1 cellular context compared by ENCODE assay signal in genomic region chr10:71347587-71348395, GRCh38.
TF ChIP-seq lines count a peak whose summit lies in the region.

No MANE protein-coding gene starts in this region.

TF ChIP-seq in HepG2, 621 proteins besides CTCF, POLR2A, EP300 and RAD21 (continued from another document and continues in another):
- no peak for TF ChIP-seq GTF2F1 (IDR thresholded peaks at IDR 0.05; ENCODE audit: low read length)
- TF ChIP-seq NCOA1 (CRISPR knock-in tag; IDR thresholded peaks at IDR 0.05) = no peak
- peak; percentile 78 for TF ChIP-seq ZSCAN9 (CRISPR knock-in tag; IDR thresholded peaks at IDR 0.05; ENCODE audit: borderline replicate concordance)
- no peak; the same call in 1 of the 2 replicates for TF ChIP-seq ZNF510 (CRISPR knock-in tag; IDR thresholded peaks at IDR 0.05; ENCODE audit: low read depth)
- no peak for TF ChIP-seq CBFB (CRISPR knock-in tag; IDR thresholded peaks at IDR 0.05)
- no peak; the same call in 1 of the 2 replicates for TF ChIP-seq ZNF788 (CRISPR knock-in tag; IDR thresholded peaks at IDR 0.05; ENCODE audit: borderline replicate concordance)
- TF ChIP-seq FOXP1 (IDR thresholded peaks at IDR 0.05) = no peak
- TF ChIP-seq FOXP1 (CRISPR knock-in tag; IDR thresholded peaks at IDR 0.05) = peak; percentile 76
- TF ChIP-seq, protein P1, sequence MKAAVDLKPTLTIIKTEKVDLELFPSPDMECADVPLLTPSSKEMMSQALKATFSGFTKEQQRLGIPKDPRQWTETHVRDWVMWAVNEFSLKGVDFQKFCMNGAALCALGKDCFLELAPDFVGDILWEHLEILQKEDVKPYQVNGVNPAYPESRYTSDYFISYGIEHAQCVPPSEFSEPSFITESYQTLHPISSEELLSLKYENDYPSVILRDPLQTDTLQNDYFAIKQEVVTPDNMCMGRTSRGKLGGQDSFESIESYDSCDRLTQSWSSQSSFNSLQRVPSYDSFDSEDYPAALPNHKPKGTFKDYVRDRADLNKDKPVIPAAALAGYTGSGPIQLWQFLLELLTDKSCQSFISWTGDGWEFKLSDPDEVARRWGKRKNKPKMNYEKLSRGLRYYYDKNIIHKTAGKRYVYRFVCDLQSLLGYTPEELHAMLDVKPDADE (CRISPR knock-in tag; IDR thresholded peaks at IDR 0.05) = no peak
- TF ChIP-seq, protein P2, sequence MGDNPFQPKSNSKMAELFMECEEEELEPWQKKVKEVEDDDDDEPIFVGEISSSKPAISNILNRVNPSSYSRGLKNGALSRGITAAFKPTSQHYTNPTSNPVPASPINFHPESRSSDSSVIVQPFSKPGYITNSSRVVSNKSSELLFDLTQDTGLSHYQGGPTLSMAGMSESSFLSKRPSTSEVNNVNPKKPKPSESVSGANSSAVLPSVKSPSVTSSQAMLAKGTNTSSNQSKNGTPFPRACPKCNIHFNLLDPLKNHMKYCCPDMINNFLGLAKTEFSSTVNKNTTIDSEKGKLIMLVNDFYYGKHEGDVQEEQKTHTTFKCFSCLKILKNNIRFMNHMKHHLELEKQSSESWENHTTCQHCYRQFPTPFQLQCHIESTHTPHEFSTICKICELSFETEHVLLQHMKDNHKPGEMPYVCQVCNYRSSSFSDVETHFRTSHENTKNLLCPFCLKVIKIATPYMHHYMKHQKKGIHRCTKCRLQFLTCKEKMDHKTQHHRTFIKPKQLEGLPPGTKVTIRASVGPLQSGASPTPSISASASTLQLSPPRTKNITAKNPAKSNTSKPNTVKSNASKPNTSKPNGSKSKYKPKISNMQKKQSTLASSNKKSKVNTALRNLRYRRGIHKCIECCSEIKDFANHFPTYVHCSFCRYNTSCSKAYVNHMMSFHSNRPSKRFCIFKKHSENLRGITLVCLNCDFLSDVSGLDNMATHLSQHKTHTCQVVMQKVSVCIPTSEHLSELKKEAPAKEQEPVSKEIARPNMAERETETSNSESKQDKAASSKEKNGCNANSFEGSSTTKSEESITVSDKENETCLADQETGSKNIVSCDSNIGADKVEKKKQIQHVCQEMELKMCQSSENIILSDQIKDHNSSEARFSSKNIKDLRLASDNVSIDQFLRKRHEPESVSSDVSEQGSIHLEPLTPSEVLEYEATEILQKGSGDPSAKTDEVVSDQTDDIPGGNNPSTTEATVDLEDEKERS (CRISPR knock-in tag; IDR thresholded peaks at IDR 0.05) = peak; percentile 84; the same call in 1 of the 2 replicates
- no peak for TF ChIP-seq JDP2 (CRISPR knock-in tag; IDR thresholded peaks at IDR 0.05; ENCODE audit: borderline replicate concordance)
- peak; percentile 87; the same call in 1 of the 2 replicates for TF ChIP-seq HIC2 (CRISPR knock-in tag; IDR thresholded peaks at IDR 0.05; ENCODE audit: low read depth)
- no peak for TF ChIP-seq ZFP36L1 (CRISPR knock-in tag; IDR thresholded peaks at IDR 0.05)
- TF ChIP-seq ZNF496 (CRISPR knock-in tag; IDR thresholded peaks at IDR 0.05; ENCODE audit: insufficient replicate concordance) = no peak
- TF ChIP-seq CC2D1A (CRISPR knock-in tag; IDR thresholded peaks at IDR 0.05) = no peak
- TF ChIP-seq HNRNPL (IDR thresholded peaks at IDR 0.05; ENCODE audit: low read depth, low read length) = peak; percentile 65; the same call in 1 of the 2 replicates
- 0 out of 2 replicates have a peak, but pooled peaks have one; percentile 64 for TF ChIP-seq TOE1 (CRISPR knock-in tag; IDR thresholded peaks at IDR 0.05)
- peak; percentile 71; the same call in 1 of the 2 replicates for TF ChIP-seq ZKSCAN8 (CRISPR knock-in tag; IDR thresholded peaks at IDR 0.05; ENCODE audit: borderline replicate concordance)
- TF ChIP-seq ZNF335 (CRISPR knock-in tag; IDR thresholded peaks at IDR 0.05) = peak; percentile 58; the same call in 1 of the 2 replicates
- TF ChIP-seq PTBP1 (IDR thresholded peaks at IDR 0.05; ENCODE audit: low read depth, low read length, poor library complexity, severe bottlenecking) = no peak
- TF ChIP-seq ISX (CRISPR knock-in tag; conservative IDR thresholded peaks at IDR 0.05) = no peak
- peak; percentile 89 for TF ChIP-seq ELF3 (CRISPR knock-in tag; IDR thresholded peaks at IDR 0.05)
- TF ChIP-seq HDAC2 (CRISPR knock-in tag; IDR thresholded peaks at IDR 0.05) = peak; percentile 77
- TF ChIP-seq CREBL2 (CRISPR knock-in tag; IDR thresholded peaks at IDR 0.05; ENCODE audit: borderline replicate concordance) = no peak
- peak; percentile 71 for TF ChIP-seq UBTF (CRISPR knock-in tag; IDR thresholded peaks at IDR 0.05)
- no peak for TF ChIP-seq REST (IDR thresholded peaks at IDR 0.05; ENCODE audit: borderline replicate concordance in 1 of 2, low read depth in 1 of 2, low read length in 2 of 2)
- peak; percentile 54; the same call in 1 of the 2 replicates for TF ChIP-seq ZNF644 (CRISPR knock-in tag; IDR thresholded peaks at IDR 0.05; ENCODE audit: low read depth)
- no peak for TF ChIP-seq ATF7 (IDR thresholded peaks at IDR 0.05)
- TF ChIP-seq ATF7 (CRISPR knock-in tag; IDR thresholded peaks at IDR 0.05) = no peak
- no peak for TF ChIP-seq ZNF773 (CRISPR knock-in tag; IDR thresholded peaks at IDR 0.05; ENCODE audit: borderline replicate concordance)
- no peak for TF ChIP-seq ASH2L (IDR thresholded peaks at IDR 0.05; ENCODE audit: insufficient read length, low read depth, low read length)
- TF ChIP-seq ZNF597 (CRISPR knock-in tag; IDR thresholded peaks at IDR 0.05) = no peak
- peak; percentile 76; the same call in 1 of the 2 replicates for TF ChIP-seq SRY (CRISPR knock-in tag; IDR thresholded peaks at IDR 0.05)
- TF ChIP-seq, protein P3, sequence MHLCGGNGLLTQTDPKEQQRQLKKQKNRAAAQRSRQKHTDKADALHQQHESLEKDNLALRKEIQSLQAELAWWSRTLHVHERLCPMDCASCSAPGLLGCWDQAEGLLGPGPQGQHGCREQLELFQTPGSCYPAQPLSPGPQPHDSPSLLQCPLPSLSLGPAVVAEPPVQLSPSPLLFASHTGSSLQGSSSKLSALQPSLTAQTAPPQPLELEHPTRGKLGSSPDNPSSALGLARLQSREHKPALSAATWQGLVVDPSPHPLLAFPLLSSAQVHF (CRISPR knock-in tag; IDR thresholded peaks at IDR 0.05) = no peak
- TF ChIP-seq, protein P4, sequence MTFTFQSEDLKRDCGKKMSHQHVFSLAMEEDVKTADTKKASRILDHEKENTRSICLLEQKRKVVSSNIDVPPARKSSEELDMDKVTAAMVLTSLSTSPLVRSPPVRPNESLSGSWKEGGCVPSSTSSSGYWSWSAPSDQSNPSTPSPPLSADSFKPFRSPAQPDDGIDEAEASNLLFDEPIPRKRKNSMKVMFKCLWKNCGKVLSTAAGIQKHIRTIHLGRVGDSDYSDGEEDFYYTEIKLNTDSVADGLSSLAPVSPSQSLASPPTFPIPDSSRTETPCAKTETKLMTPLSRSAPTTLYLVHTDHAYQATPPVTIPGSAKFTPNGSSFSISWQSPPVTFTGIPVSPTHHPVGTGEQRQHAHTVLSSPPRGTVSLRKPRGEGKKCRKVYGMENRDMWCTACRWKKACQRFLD (CRISPR knock-in tag; IDR thresholded peaks at IDR 0.05; ENCODE audit: borderline replicate concordance) = 0 out of 2 replicates have a peak, but pooled peaks have one; percentile 40
- TF ChIP-seq YEATS4 (CRISPR knock-in tag; IDR thresholded peaks at IDR 0.05; ENCODE audit: borderline replicate concordance) = peak; percentile 72
- TF ChIP-seq, protein P5, sequence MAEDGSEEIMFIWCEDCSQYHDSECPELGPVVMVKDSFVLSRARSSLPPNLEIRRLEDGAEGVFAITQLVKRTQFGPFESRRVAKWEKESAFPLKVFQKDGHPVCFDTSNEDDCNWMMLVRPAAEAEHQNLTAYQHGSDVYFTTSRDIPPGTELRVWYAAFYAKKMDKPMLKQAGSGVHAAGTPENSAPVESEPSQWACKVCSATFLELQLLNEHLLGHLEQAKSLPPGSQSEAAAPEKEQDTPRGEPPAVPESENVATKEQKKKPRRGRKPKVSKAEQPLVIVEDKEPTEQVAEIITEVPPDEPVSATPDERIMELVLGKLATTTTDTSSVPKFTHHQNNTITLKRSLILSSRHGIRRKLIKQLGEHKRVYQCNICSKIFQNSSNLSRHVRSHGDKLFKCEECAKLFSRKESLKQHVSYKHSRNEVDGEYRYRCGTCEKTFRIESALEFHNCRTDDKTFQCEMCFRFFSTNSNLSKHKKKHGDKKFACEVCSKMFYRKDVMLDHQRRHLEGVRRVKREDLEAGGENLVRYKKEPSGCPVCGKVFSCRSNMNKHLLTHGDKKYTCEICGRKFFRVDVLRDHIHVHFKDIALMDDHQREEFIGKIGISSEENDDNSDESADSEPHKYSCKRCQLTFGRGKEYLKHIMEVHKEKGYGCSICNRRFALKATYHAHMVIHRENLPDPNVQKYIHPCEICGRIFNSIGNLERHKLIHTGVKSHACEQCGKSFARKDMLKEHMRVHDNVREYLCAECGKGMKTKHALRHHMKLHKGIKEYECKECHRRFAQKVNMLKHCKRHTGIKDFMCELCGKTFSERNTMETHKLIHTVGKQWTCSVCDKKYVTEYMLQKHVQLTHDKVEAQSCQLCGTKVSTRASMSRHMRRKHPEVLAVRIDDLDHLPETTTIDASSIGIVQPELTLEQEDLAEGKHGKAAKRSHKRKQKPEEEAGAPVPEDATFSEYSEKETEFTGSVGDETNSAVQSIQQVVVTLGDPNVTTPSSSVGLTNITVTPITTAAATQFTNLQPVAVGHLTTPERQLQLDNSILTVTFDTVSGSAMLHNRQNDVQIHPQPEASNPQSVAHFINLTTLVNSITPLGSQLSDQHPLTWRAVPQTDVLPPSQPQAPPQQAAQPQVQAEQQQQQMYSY (CRISPR knock-in tag; IDR thresholded peaks at IDR 0.05) = 0 out of 2 replicates have a peak, but pooled peaks have one; percentile 27
- no peak for TF ChIP-seq ZNF577 (CRISPR knock-in tag; IDR thresholded peaks at IDR 0.05; ENCODE audit: borderline replicate concordance, low read depth)
- TF ChIP-seq SIN3A (IDR thresholded peaks at IDR 0.05; ENCODE audit: borderline replicate concordance, low read depth, low read length) = no peak
- TF ChIP-seq MXD4 (CRISPR knock-in tag; IDR thresholded peaks at IDR 0.05) = peak; percentile 85
- 0 out of 2 replicates have a peak, but pooled peaks have one; percentile 55 for TF ChIP-seq TP53 (CRISPR knock-in tag; conservative IDR thresholded peaks at IDR 0.05)
- no peak for TF ChIP-seq RFXANK (CRISPR knock-in tag; IDR thresholded peaks at IDR 0.05)
